In genomic region chr6:158527858-158528257, GRCh38 we compare ENCODE assay signal across 1 cellular context. TPM values are rescaled to one million over a fixed set of nuclear protein-coding genes. Genes with fewer than 3 reads are reported as not detected.
A peak's percentile ranks its signal among the peaks of the same experiment; 100 is the strongest.
DNase-seq lines count a peak whose midpoint lies in the region; ATAC-seq, FAIRE-seq and TF ChIP-seq lines count a peak whose summit lies in the region.
"Not testable (repeated sequence)": the region's sequence is repeated elsewhere in the genome, so short reads cannot be mapped to it uniquely, and the experiment has no call there.

No MANE protein-coding gene starts in this region.

- not testable (repeated sequence) for TF ChIP-seq RAD21 in HepG2 (CRISPR knock-in tag; IDR thresholded peaks at IDR 0.05)

- not testable (repeated sequence) for FAIRE-seq in HepG2 (lab: Jason Lieb, UNC)

- H3K79me2 ChIP-seq in HepG2 (ENCODE audit: insufficient read depth, low read length), result not testable (repeated sequence)

- TF ChIP-seq EP300 in HepG2 (IDR thresholded peaks at IDR 0.05; ENCODE audit: low read depth in 2 of 2, low read length in 2 of 2); HepG2 (CRISPR knock-in tag; IDR thresholded peaks at IDR 0.05; ENCODE audit: borderline replicate concordance): not testable (repeated sequence)

- not testable (repeated sequence) for H3K4me3 ChIP-seq in HepG2 (replicated peaks in 1 of 3; ENCODE audit: insufficient read depth in 1 of 3, low read depth in 2 of 3, low read length in 3 of 3)

- in situ Hi-C loops in HepG2 (cut with HindIII; ENCODE audit: extremely low pct_ligation_motif_present, low pct_unique_long_range_greater_than_20kb), result not testable (repeated sequence)

- not testable (repeated sequence) for H3K36me3 ChIP-seq in HepG2 (replicated peaks in 1 of 2; ENCODE audit: control insufficient read depth in 1 of 2, insufficient read depth in 2 of 2, low read length in 2 of 2)

- TF ChIP-seq POLR2A in HepG2 (IDR thresholded peaks at IDR 0.05; ENCODE audit: insufficient read depth in 1 of 2, low read depth in 2 of 2, low read length in 2 of 2), result not testable (repeated sequence)

- H3K9ac ChIP-seq in HepG2 (ENCODE audit: insufficient read depth, low read depth, low read length), result not testable (repeated sequence)

- H3K27ac ChIP-seq in HepG2 (ENCODE audit: extremely low read length, insufficient read depth, low read length), result not testable (repeated sequence)

- DNase-seq in HepG2 (ENCODE audit: low spot score), result not testable (repeated sequence)

- H4K20me1 ChIP-seq in HepG2 (ENCODE audit: insufficient read depth, low read length), result not testable (repeated sequence)

- not testable (repeated sequence) for ATAC-seq in HepG2

- TF ChIP-seq CTCF in HepG2 (CRISPR knock-in tag; IDR thresholded peaks at IDR 0.05), result not testable (repeated sequence)

- H3K4me2 ChIP-seq in HepG2 (ENCODE audit: low read depth, low read length), result not testable (repeated sequence)

- intact Hi-C loops in HepG2 (cut with micrococcal nuclease; ENCODE audit: unreplicated experiment), result not testable (repeated sequence)

- 16% methylated on average over 1 of the region's 1 CpG for WGBS in HepG2 (ENCODE audit: low lambda C conversion rate)

- TSS peak; percentile 19 for BruUV-seq in HepG2 (replicated peaks; lab: Mats Ljungman, UMichigan)

- H2AFZ ChIP-seq in HepG2 (ENCODE audit: low read length), result not testable (repeated sequence)

- H3K27me3 ChIP-seq in HepG2 (ENCODE audit: control insufficient read depth in 1 of 2, insufficient read depth in 2 of 2, low read length in 2 of 2), result not testable (repeated sequence)

- CTCF ChIA-PET in HepG2 (lab: Yijun Ruan, JAX; ENCODE audit: low intra/inter-chr PET ratio, low total read pairs), result not testable (repeated sequence)

- not testable (repeated sequence) for H3K4me1 ChIP-seq in HepG2 (ENCODE audit: insufficient read depth, low read length)

- POLR2A ChIA-PET in HepG2 (lab: Yijun Ruan, JAX), result not testable (repeated sequence)

- H3K9me3 ChIP-seq in HepG2 (ENCODE audit: low read length), result not testable (repeated sequence)

RNA-seq across cellular contexts. Expression of gene TMEM181, which starts 32.0 kb away (rescaled TPM):
- 42.1 and 59.1 TPM in 2 replicates for total RNA-seq in HepG2 (2016; rRNA removed; fragmentation: Illumina TruSeq; extraction: Trizol)
- total RNA-seq in HepG2 (2016; cell fraction: cytosol; rRNA removed; fragmentation: Illumina TruSeq; extraction: Trizol; ENCODE audit: low read depth), result 32.4 and 35.6 TPM in 2 replicates
- 41.0 and 60.9 TPM in 2 replicates for total RNA-seq in HepG2 (2016; cell fraction: insoluble cytoplasmic fraction; rRNA removed; fragmentation: Illumina TruSeq; extraction: Trizol)
- total RNA-seq in HepG2 (2016; cell fraction: membrane; rRNA removed; fragmentation: Illumina TruSeq; extraction: Trizol), result 29.2 and 32.9 TPM in 2 replicates
- 66.4 and 75.5 TPM in 2 replicates for total RNA-seq in HepG2 (2016; cell fraction: nucleus; rRNA removed; fragmentation: Illumina TruSeq; extraction: Trizol)
- polyA plus RNA-seq in HepG2 (2011; rRNA removed), result 105 and 108 TPM in 2 replicates
- 53.2 and 89.4 TPM in 2 replicates for polyA plus RNA-seq in HepG2 (2011; cell fraction: cytosol; rRNA removed)
- 65.7 and 85.9 TPM in 2 replicates for polyA plus RNA-seq in HepG2 (2011; cell fraction: nucleus; rRNA removed)
- 99.1 and 106 TPM in 2 replicates for polyA plus RNA-seq in HepG2 (2012)
- 2.2 and 2.6 TPM in 2 replicates for polyA plus RNA-seq in HepG2 (2016; cell fraction: cytosol; fragmentation: Illumina TruSeq; extraction: Trizol; ENCODE audit: low read depth)
- 31.8 and 32.9 TPM in 2 replicates for polyA plus RNA-seq in HepG2 (2016; cell fraction: insoluble cytoplasmic fraction; fragmentation: Illumina TruSeq; extraction: Trizol; ENCODE audit: low read depth)
- polyA plus RNA-seq in HepG2 (2016; cell fraction: membrane; fragmentation: Illumina TruSeq; extraction: Trizol; ENCODE audit: low read depth), result 8.5 and 9.3 TPM in 2 replicates
- polyA plus RNA-seq in HepG2 (2016; cell fraction: nucleus; fragmentation: Illumina TruSeq; extraction: Trizol; ENCODE audit: insufficient read depth, low read depth), result 140 and 144 TPM in 2 replicates
- 13.5 and 115 TPM in 2 replicates for polyA minus RNA-seq in HepG2 (2011; rRNA and poly(A)+ RNA removed; ENCODE audit: low replicate concordance)
- 82.7 and 108 TPM in 2 replicates for polyA minus RNA-seq in HepG2 (2011; cell fraction: cytosol; rRNA and poly(A)+ RNA removed)
- 78.4 and 93.9 TPM in 2 replicates for polyA minus RNA-seq in HepG2 (2011; cell fraction: nucleus; rRNA and poly(A)+ RNA removed)
